Comparison of ENCODE assay signal across 8 cellular contexts in the genomic region with DNA sequence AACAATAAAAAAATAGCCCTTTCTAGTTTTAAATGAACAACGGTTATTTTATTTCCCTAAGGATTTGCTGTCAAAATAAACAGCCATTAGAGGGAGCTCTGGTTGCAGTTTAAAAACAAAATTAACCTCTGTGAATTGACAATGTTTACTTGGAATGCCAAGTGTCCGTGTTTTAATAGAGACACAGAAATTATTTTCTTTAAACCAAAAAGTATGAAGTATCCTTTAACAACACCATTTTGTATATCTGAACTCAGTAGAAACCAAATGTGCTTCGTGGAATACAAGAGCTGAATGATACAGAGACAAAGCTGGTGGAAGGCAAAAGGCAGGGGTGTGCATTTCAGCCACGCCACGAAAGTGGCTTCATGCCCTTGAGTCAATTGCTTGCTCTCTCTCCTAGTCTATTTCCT.
A peak's percentile ranks its signal among the peaks of the same experiment; 100 is the strongest.
DNase-seq lines count a peak whose midpoint lies in the region; ATAC-seq and TF ChIP-seq lines count a peak whose summit lies in the region.

No MANE protein-coding gene starts in this region.

- H3K4me1 ChIP-seq in mammary epithelial cell (ENCODE audit: insufficient read depth, low read length): peaks cover 8% of the 10 kb centered on the region
- H3K4me1 ChIP-seq in sigmoid colon: no peaks in the 10 kb centered on the region

- H3K27ac Mint-ChIP-seq in nephron progenitor cell: peak overlapping the region; percentile 48

- H3K9ac ChIP-seq in mammary epithelial cell (ENCODE audit: insufficient read depth, low read length): no peak overlapping the region

- no peaks in the 10 kb centered on the region for H3K79me2 ChIP-seq in mammary epithelial cell (ENCODE audit: insufficient read depth, low read length)

- CTCF ChIA-PET in mammary epithelial cell (lab: Charles Lee; ENCODE audit: low non-redundant PET): interaction anchor here (0.6 to 0.7 kb wide), 2 partner anchors 328 to 512 kb away, joined by 3 to 4 read pairs; no protein-coding TSS in a partner anchor

- H3K36me3 ChIP-seq in mammary epithelial cell (ENCODE audit: insufficient read depth, low read length) (no peaks in the 10 kb centered on the region), sigmoid colon (no peaks in the 10 kb centered on the region)

- TF ChIP-seq CTCF in NB4 (IDR thresholded peaks at IDR 0.05; ENCODE audit: low read depth, low read length): peak; percentile 30
- peak; percentile 49 to 63 for TF ChIP-seq CTCF in mammary epithelial cell (conservative IDR thresholded peaks at IDR 0.05 in 1 of 2, IDR thresholded peaks at IDR 0.05 in 1 of 2; ENCODE audit: extremely low read depth in 1 of 2, insufficient read depth in 1 of 2, low read depth in 1 of 2, low read length in 2 of 2)
- TF ChIP-seq CTCF in nephron progenitor cell (IDR thresholded peaks at IDR 0.05): peak; percentile 38
- no peak for TF ChIP-seq CTCF in sigmoid colon (IDR thresholded peaks at IDR 0.05)

- dilution Hi-C loops in mammary epithelial cell (cut with HindIII; ENCODE audit: low sequenced_read_pairs): no loop called here

- H3K4me3 Mint-ChIP-seq in nephron progenitor cell: no peak overlapping the region

- peaks cover 4% of the 10 kb centered on the region for H3K27me3 Mint-ChIP-seq in nephron progenitor cell (ENCODE audit: low read depth, poor library complexity)

- no peaks in the 10 kb centered on the region for H3K36me3 Mint-ChIP-seq in nephron progenitor cell (ENCODE audit: low read depth)

- in situ Hi-C loops in mammary epithelial cell (cut with MboI; ENCODE audit: low sequenced_read_pairs in 2 of 2): loop anchor here in 1 of 2 donors (25.0 kb wide), 1 partner anchor 645 kb away; no protein-coding TSS in a partner anchor

- H3K9me3 Mint-ChIP-seq in nephron progenitor cell: no peaks in the 10 kb centered on the region

- no peak for ATAC-seq in GM18858 (IDR thresholded peaks at IDR 0.05; ENCODE audit: unreplicated experiment)
- no peak for ATAC-seq in GM21515 (IDR thresholded peaks at IDR 0.05; ENCODE audit: unreplicated experiment)

- WGBS in mammary epithelial cell (ENCODE audit: low coverage, missing lambda C conversion rate): 5% methylated on average over 5 of the region's 5 CpGs
- WGBS in sigmoid colon, 2 donors: 15 to 39% methylated on average over 5 of the region's 5 CpGs

- no peak overlapping the region for H2AFZ ChIP-seq in mammary epithelial cell (ENCODE audit: low read depth, low read length)

- H3K4me3 ChIP-seq in NB4 (ENCODE audit: low read depth, low read length) (no peak overlapping the region), mammary epithelial cell (replicated peaks in 1 of 3; ENCODE audit: insufficient read depth in 1 of 3, low read depth in 2 of 3, low read length in 3 of 3) (no peak overlapping the region), sigmoid colon (no peak overlapping the region)

- DNase-seq in ELF-1 (ENCODE audit: low read depth, low spot score): peak; percentile 12
- DNase-seq in NB4 (ENCODE audit: low read depth): peak; percentile 29
- DNase-seq in mammary epithelial cell: no peak
- DNase-seq in nephron progenitor cell: no peak
- DNase-seq in cerebellum (ENCODE audit: low spot score): no peak
- no peak for DNase-seq in sigmoid colon

- no peak overlapping the region for H3K27ac ChIP-seq in mammary epithelial cell (ENCODE audit: insufficient read depth, low read depth, low read length)
- no peak overlapping the region for H3K27ac ChIP-seq in sigmoid colon

- TF ChIP-seq POLR2A in NB4 (IDR thresholded peaks at IDR 0.05; ENCODE audit: extremely low read depth, insufficient read length) (no peak), sigmoid colon (IDR thresholded peaks at IDR 0.05) (no peak)

- no peak for TF ChIP-seq EP300 in sigmoid colon (IDR thresholded peaks at IDR 0.05)

- H3K9me3 ChIP-seq in mammary epithelial cell (replicated peaks; ENCODE audit: insufficient read depth, low read length): no peaks in the 10 kb centered on the region
- H3K9me3 ChIP-seq in sigmoid colon: no peaks in the 10 kb centered on the region

- H3K27me3 ChIP-seq in mammary epithelial cell (ENCODE audit: insufficient read depth, low read length) (no peaks in the 10 kb centered on the region), sigmoid colon (no peaks in the 10 kb centered on the region)

- no TSS peak for BruUV-seq in mammary epithelial cell (replicated peaks; lab: Mats Ljungman, UMichigan)

- H4K20me1 ChIP-seq in mammary epithelial cell (ENCODE audit: insufficient read depth, low read length): no peaks in the 10 kb centered on the region

- H3K4me1 Mint-ChIP-seq in nephron progenitor cell: peaks cover 10% of the 10 kb centered on the region

- H3K4me2 ChIP-seq in mammary epithelial cell (ENCODE audit: insufficient read depth, low read depth, low read length): peak overlapping the region; percentile 58

- intact Hi-C loops in mammary epithelial cell (cut with micrococcal nuclease): loop anchor here (1.0 to 10.0 kb wide), 5 partner anchors 185 to 773 kb away; no protein-coding TSS in a partner anchor
- intact Hi-C loops in sigmoid colon (cut with DNase I): no loop called here

Comparison
In these comparisons a context has a peak if more than half of its experiments do, and no peak if none do; other contexts are left out.
1. DNase-seq: peak in ELF-1 (single experiment) and NB4 (single experiment); none in mammary epithelial cell (single experiment), nephron progenitor cell (single experiment), cerebellum (single experiment) and sigmoid colon (single experiment).
2. CTCF ChIP-seq: peak in NB4 (single experiment), mammary epithelial cell (2 of 2) and nephron progenitor cell (single experiment); none in sigmoid colon (0 of 4).